In genomic region chr4:108203377-108203776, GRCh38 we compare ENCODE assay signal across 1 cellular context.
TF ChIP-seq lines count a peak whose summit lies in the region.

No MANE protein-coding gene starts in this region.

TF ChIP-seq in K562, 482 proteins besides CTCF, POLR2A, EP300 and RAD21:
- peak; percentile 16; the same call in 1 of the 2 replicates for TF ChIP-seq CBFA2T2 (conservative IDR thresholded peaks at IDR 0.05)
- no peak for TF ChIP-seq ZNF395 (CRISPR knock-in tag; IDR thresholded peaks at IDR 0.05)
- TF ChIP-seq CBFA2T3 (IDR thresholded peaks at IDR 0.05) = peak; percentile 31
- TF ChIP-seq MAFF (IDR thresholded peaks at IDR 0.05; ENCODE audit: low read length) = no peak
- TF ChIP-seq ILF3 (IDR thresholded peaks at IDR 0.05; ENCODE audit: borderline replicate concordance) = no peak
